In genomic region chr13:32528358-32528757, GRCh38 we compare ENCODE assay signal across 18 cellular contexts. TPM values are rescaled to one million over a fixed set of nuclear protein-coding genes. Genes with fewer than 3 reads are reported as not detected.
DNase-seq lines count a peak whose midpoint lies in the region; ATAC-seq and TF ChIP-seq lines count a peak whose summit lies in the region.
"Had no signal": no experiment of that assay in that cellular context is flagged by ENCODE, and none has a peak within 500 bp of the region (broad histone marks: within the 10 kb centered on the region; RNA-seq: fewer than 3 reads in every experiment).

No MANE protein-coding gene starts in this region.

- no peaks in the 10 kb centered on the region for H3K27me3 Mint-ChIP-seq in CD8-positive, alpha-beta memory T cell
- no peaks in the 10 kb centered on the region for H3K27me3 Mint-ChIP-seq in natural killer cell (ENCODE audit: low read depth in 2 of 2)
- no peaks in the 10 kb centered on the region for H3K27me3 Mint-ChIP-seq in activated T-helper 2 cell treated with anti-CD3 and anti-CD28 coated beads, Interferon-gamma antibody, Interleukin-2, Interleukin-4, amounts not matched to agents 10 μg/mL and 5 μg/mL and 100 μg/mL, durations not matched to agents 14 hours and 24 hours and 36 hours (ENCODE audit: low read depth)
- H3K27me3 Mint-ChIP-seq: activated B cell treated with CpG ODN at 0.5 μM for 24 hours had no signal

- 16 to 20% methylated on average over 3 of the region's 3 CpGs for WGBS in GM23248 (ENCODE audit: low coverage in 1 of 2, low lambda C conversion rate in 2 of 2, missing lambda C conversion rate in 2 of 2), 2 experiments

- no peak for TF ChIP-seq CTCF in natural killer cell (IDR thresholded peaks at IDR 0.05)

- peaks cover 35% of the 10 kb centered on the region; the same call in 1 of the 2 replicates for H3F3A ChIP-seq in GM23248 (ENCODE audit: insufficient read depth)

- in situ Hi-C loops in GM23248 (cut with MboI): no loop called here

- intact Hi-C loops in natural killer cell (cut with micrococcal nuclease): no loop called here
- intact Hi-C loops in activated T-helper 2 cell treated with anti-CD3 and anti-CD28 coated beads, Interferon-gamma antibody, Interleukin-2, Interleukin-4, amounts not matched to agents 10 μg/mL and 5 μg/mL and 100 μg/mL, durations not matched to agents 14 hours and 24 hours and 36 hours (cut with micrococcal nuclease): no loop called here

- DNase-seq in CD8-positive, alpha-beta memory T cell: no peak
- DNase-seq in GM23248 (peak; percentile 48), natural killer cell (no peak), middle frontal gyrus (ENCODE audit: extremely low spot score, low spot score) (no peak), NCI-H187 (lab: John Stamatoyannopoulos, UW) (no peak), NCI-H2196 (lab: John Stamatoyannopoulos, UW; ENCODE audit: unreplicated experiment) (no peak)
- DNase-seq in activated T-helper 2 cell treated with anti-CD3 and anti-CD28 coated beads, Interferon-gamma antibody, Interleukin-2, Interleukin-4, amounts not matched to agents 10 μg/mL and 5 μg/mL and 100 μg/mL, durations not matched to agents 14 hours and 24 hours and 36 hours (ENCODE audit: low spot score): no peak
- DNase-seq: activated B cell treated with CpG ODN at 0.5 μM for 24 hours; adrenal gland; C1 segment of cervical spinal cord; dermis blood vessel endothelial cell; NCI-H1105; OCI-M1; stimulated activated CD4-positive, alpha-beta T cell treated with anti-CD3 and anti-CD28 coated beads, Interleukin-4, amount 100 ng/mL, for 4 hours; stimulated activated naive CD4-positive, alpha-beta T cell had no signal

- H3K36me3 ChIP-seq in CD8-positive, alpha-beta memory T cell (ENCODE audit: insufficient read depth, low read length): no peaks in the 10 kb centered on the region
- peaks cover 9% of the 10 kb centered on the region for H3K36me3 ChIP-seq in GM23248 (ENCODE audit: low read depth)
- H3K36me3 ChIP-seq in endocrine pancreas (ENCODE audit: control insufficient read depth, insufficient read depth, low read length): no peaks in the 10 kb centered on the region

- no peak overlapping the region for H3K4me3 ChIP-seq in CD8-positive, alpha-beta memory T cell (ENCODE audit: low read length)
- H3K4me3 ChIP-seq in GM23248 (no peak overlapping the region), endocrine pancreas (ENCODE audit: control insufficient read depth, insufficient read depth, low read length) (peak overlapping the region; percentile 12)
- H3K4me3 ChIP-seq: adrenal gland, GM23338 had no signal

- H3K9ac ChIP-seq in GM23248: no peak overlapping the region
- H3K9ac ChIP-seq in endocrine pancreas (ENCODE audit: control insufficient read depth, insufficient read depth, low read length): no peak overlapping the region

- peaks cover 24% of the 10 kb centered on the region; the same call in 1 of the 2 replicates for H4K20me1 ChIP-seq in GM23248 (ENCODE audit: insufficient read depth)

- no peaks in the 10 kb centered on the region for H3K9me2 ChIP-seq in GM23248 (ENCODE audit: insufficient read depth)

- H3K27me3 ChIP-seq in CD8-positive, alpha-beta memory T cell (ENCODE audit: insufficient read depth, low read length, poor library complexity, severe bottlenecking): no peaks in the 10 kb centered on the region
- H3K27me3 ChIP-seq in GM23248 (replicated peaks; ENCODE audit: insufficient read depth): no peaks in the 10 kb centered on the region
- no peaks in the 10 kb centered on the region for H3K27me3 ChIP-seq in endocrine pancreas (ENCODE audit: control insufficient read depth, insufficient read depth, low read length)
- H3K27me3 ChIP-seq: adrenal gland had no signal

- H3K4me2 ChIP-seq in GM23248 (ENCODE audit: unreplicated experiment): no peak overlapping the region
- H3K4me2 ChIP-seq: GM23338 had no signal

- H3K79me2 ChIP-seq in GM23248 (ENCODE audit: insufficient read depth): peaks cover 100% of the 10 kb centered on the region

- no peak overlapping the region for H2AFZ ChIP-seq in GM23248
- H2AFZ ChIP-seq: GM23338 had no signal

- H3K9me3 ChIP-seq in CD8-positive, alpha-beta memory T cell (ENCODE audit: low read length): no peaks in the 10 kb centered on the region
- H3K9me3 ChIP-seq in GM23248 (ENCODE audit: low read depth) (no peaks in the 10 kb centered on the region), endocrine pancreas (ENCODE audit: control insufficient read depth, low read length) (no peaks in the 10 kb centered on the region)
- H3K9me3 ChIP-seq: adrenal gland had no signal

- no peaks in the 10 kb centered on the region for H3K9me3 Mint-ChIP-seq in CD8-positive, alpha-beta memory T cell
- no peaks in the 10 kb centered on the region for H3K9me3 Mint-ChIP-seq in natural killer cell
- H3K9me3 Mint-ChIP-seq in activated T-helper 2 cell treated with anti-CD3 and anti-CD28 coated beads, Interferon-gamma antibody, Interleukin-2, Interleukin-4, amounts not matched to agents 10 μg/mL and 5 μg/mL and 100 μg/mL, durations not matched to agents 14 hours and 24 hours and 36 hours: no peaks in the 10 kb centered on the region
- H3K9me3 Mint-ChIP-seq: activated B cell treated with CpG ODN at 0.5 μM for 24 hours, GM23338 had no signal

- H3K27ac ChIP-seq in CD8-positive, alpha-beta memory T cell (ENCODE audit: low read depth, low read length): no peak overlapping the region
- no peak overlapping the region for H3K27ac ChIP-seq in GM23248

- POLR2A ChIA-PET in CD8-positive, alpha-beta memory T cell (lab: Charles Lee): interaction anchor here (0.5 kb wide), 1 partner anchor 13 kb away, joined by 8 read pairs; no protein-coding TSS in a partner anchor

- no peak for ATAC-seq in natural killer cell
- ATAC-seq: GM23338, SK-N-SH treated with all-trans-retinoic acid at 6 μM for 48 hours had no signal

- H3K4me1 Mint-ChIP-seq in CD8-positive, alpha-beta memory T cell: peaks cover 69 to 88% (median 86%) of the 10 kb centered on the region in 3 donors
- H3K4me1 Mint-ChIP-seq in natural killer cell: peaks cover 52 to 58% of the 10 kb centered on the region in 2 donors
- peaks cover 32% of the 10 kb centered on the region for H3K4me1 Mint-ChIP-seq in activated T-helper 2 cell treated with anti-CD3 and anti-CD28 coated beads, Interferon-gamma antibody, Interleukin-2, Interleukin-4, amounts not matched to agents 10 μg/mL and 5 μg/mL and 100 μg/mL, durations not matched to agents 14 hours and 24 hours and 36 hours (ENCODE audit: low read depth)

- H3K27ac Mint-ChIP-seq in CD8-positive, alpha-beta memory T cell: peak overlapping the region in 5 of 8 donors; percentile 4 to 72 (median 51)
- H3K27ac Mint-ChIP-seq in natural killer cell: peak overlapping the region; percentile 45 to 69
- H3K27ac Mint-ChIP-seq in activated T-helper 2 cell treated with anti-CD3 and anti-CD28 coated beads, Interferon-gamma antibody, Interleukin-2, Interleukin-4, amounts not matched to agents 10 μg/mL and 5 μg/mL and 100 μg/mL, durations not matched to agents 14 hours and 24 hours and 36 hours: no peak overlapping the region
- H3K27ac Mint-ChIP-seq: activated B cell treated with CpG ODN at 0.5 μM for 24 hours, GM23338 had no signal

- CTCF ChIA-PET in CD8-positive, alpha-beta memory T cell (lab: Charles Lee): no interaction called here

- H3K36me3 Mint-ChIP-seq in CD8-positive, alpha-beta memory T cell: peaks cover 4 to 61% (median 14%) of the 10 kb centered on the region in 3 donors
- no peaks in the 10 kb centered on the region for H3K36me3 Mint-ChIP-seq in natural killer cell
- peaks cover 72% of the 10 kb centered on the region for H3K36me3 Mint-ChIP-seq in activated T-helper 2 cell treated with anti-CD3 and anti-CD28 coated beads, Interferon-gamma antibody, Interleukin-2, Interleukin-4, amounts not matched to agents 10 μg/mL and 5 μg/mL and 100 μg/mL, durations not matched to agents 14 hours and 24 hours and 36 hours (ENCODE audit: low read depth)

- H3K4me1 ChIP-seq in CD8-positive, alpha-beta memory T cell (ENCODE audit: insufficient read depth, low read length): peaks cover 45% of the 10 kb centered on the region
- H3K4me1 ChIP-seq in GM23248 (ENCODE audit: insufficient read depth) (peaks cover 18% of the 10 kb centered on the region), endocrine pancreas (ENCODE audit: control insufficient read depth, insufficient read depth, low read length) (peaks cover 14% of the 10 kb centered on the region)

- H3K4me3 Mint-ChIP-seq in CD8-positive, alpha-beta memory T cell: peak overlapping the region in 3 of 7 donors; percentile 3 to 47 (median 8)
- H3K4me3 Mint-ChIP-seq in natural killer cell: no peak overlapping the region
- H3K4me3 Mint-ChIP-seq in activated T-helper 2 cell treated with anti-CD3 and anti-CD28 coated beads, Interferon-gamma antibody, Interleukin-2, Interleukin-4, amounts not matched to agents 10 μg/mL and 5 μg/mL and 100 μg/mL, durations not matched to agents 14 hours and 24 hours and 36 hours (ENCODE audit: low read depth): no peak overlapping the region
- H3K4me3 Mint-ChIP-seq: activated B cell treated with CpG ODN at 0.5 μM for 24 hours, GM23338 had no signal

RNA-seq across cellular contexts. Expression of gene N4BP2L2, which starts 10.2 kb away (rescaled TPM):
- 10 to 100 TPM; 77.7 to 78.3 TPM for total RNA-seq in CD8-positive, alpha-beta memory T cell
- 132 TPM for polyA plus RNA-seq in CD8-positive, alpha-beta memory T cell
- total RNA-seq in GM23248 (2014; rRNA removed; shearing (Covaris generic)): 70.1 and 70.3 TPM in 2 replicates
- 68.3 and 89.4 TPM in 2 replicates for polyA plus RNA-seq in GM23248 (2016; fragmentation: Nextera tagmentation; extraction: Ambion mirVana)
- 100 to 1,000 TPM; 195 to 247 (median 221) TPM for total RNA-seq in natural killer cell
- total RNA-seq in activated T-helper 2 cell treated with anti-CD3 and anti-CD28 coated beads, Interferon-gamma antibody, Interleukin-2, Interleukin-4, amounts not matched to agents 10 μg/mL and 5 μg/mL and 100 μg/mL, durations not matched to agents 14 hours and 24 hours and 36 hours: 94.3 and 105 TPM in 2 replicates

RNA-seq across cellular contexts. Expression of gene PDS5B, which starts 57.9 kb away (rescaled TPM):
- 10 to 100 TPM; 45.4 to 55.1 TPM for total RNA-seq in CD8-positive, alpha-beta memory T cell
- 39.4 TPM for polyA plus RNA-seq in CD8-positive, alpha-beta memory T cell
- 13.4 and 14.5 TPM in 2 replicates for total RNA-seq in GM23248 (2014; rRNA removed; shearing (Covaris generic))
- polyA plus RNA-seq in GM23248 (2016; fragmentation: Nextera tagmentation; extraction: Ambion mirVana): 13.6 and 14.2 TPM in 2 replicates
- total RNA-seq in natural killer cell: 10 to 100 TPM; 59.4 to 70.6 (median 64.7) TPM
- total RNA-seq in activated T-helper 2 cell treated with anti-CD3 and anti-CD28 coated beads, Interferon-gamma antibody, Interleukin-2, Interleukin-4, amounts not matched to agents 10 μg/mL and 5 μg/mL and 100 μg/mL, durations not matched to agents 14 hours and 24 hours and 36 hours: 58.5 and 63.1 TPM in 2 replicates
